8 cellular contexts compared by ENCODE assay signal in the genomic region with DNA sequence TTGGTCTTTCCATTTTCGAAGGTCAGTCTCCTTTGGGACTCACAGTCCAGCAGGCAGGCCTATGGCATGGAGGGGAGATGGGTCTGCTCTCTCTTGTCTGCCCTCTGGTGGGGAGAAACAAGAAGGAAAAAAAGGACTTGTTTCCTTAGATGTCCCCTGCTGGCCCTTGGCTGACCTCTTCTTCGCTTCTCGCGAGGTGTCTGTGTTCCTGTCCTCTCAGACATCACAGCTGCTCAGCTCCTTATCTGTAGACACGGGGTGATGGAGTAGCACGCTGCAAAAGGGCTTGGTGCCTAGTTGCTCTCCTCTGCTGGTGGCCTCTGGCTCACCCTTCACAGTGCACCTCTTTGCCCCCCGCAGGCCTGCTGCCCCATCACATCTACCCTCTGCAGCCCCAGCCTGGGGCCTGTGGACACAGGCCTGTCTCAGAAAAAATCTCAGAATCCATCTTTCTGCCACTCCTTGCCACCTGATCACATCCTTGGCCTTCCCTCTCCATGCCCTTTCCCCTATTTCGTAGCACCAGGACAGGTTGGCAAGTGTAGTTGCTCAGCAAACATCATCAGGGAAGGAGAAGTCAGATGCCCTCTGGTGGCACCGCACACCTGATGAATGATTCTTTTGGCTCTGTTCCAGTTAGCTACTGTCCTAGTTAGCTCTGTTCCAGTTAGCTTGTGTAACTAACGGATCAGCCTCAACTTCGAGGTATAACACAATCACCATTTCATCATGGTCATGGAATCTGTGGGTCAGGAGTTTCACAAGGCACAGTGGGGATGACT. TPM values are rescaled to one million over a fixed set of nuclear protein-coding genes. Genes with fewer than 3 reads are reported as not detected.
A peak's percentile ranks its signal among the peaks of the same experiment; 100 is the strongest.
DNase-seq lines count a peak whose midpoint lies in the region; ATAC-seq and TF ChIP-seq lines count a peak whose summit lies in the region.

No MANE protein-coding gene starts in this region.

- peaks cover 2% of the 10 kb centered on the region for H3K9me3 Mint-ChIP-seq in activated CD8-positive, alpha-beta T cell treated with anti-CD3 and anti-CD28 coated beads for 36 hours
- H3K9me3 Mint-ChIP-seq in type B pancreatic cell = peaks cover 4% of the 10 kb centered on the region

- no peak overlapping the region for H3K27ac Mint-ChIP-seq in activated CD8-positive, alpha-beta T cell treated with anti-CD3 and anti-CD28 coated beads for 36 hours
- H3K27ac Mint-ChIP-seq in type B pancreatic cell = no peak overlapping the region

- ATAC-seq in activated CD8-positive, alpha-beta T cell treated with anti-CD3 and anti-CD28 coated beads for 36 hours = peak; percentile 77
- no peak for ATAC-seq in HG02759 (IDR thresholded peaks at IDR 0.05; ENCODE audit: unreplicated experiment)

- peak overlapping the region; percentile 28; the same call in 1 of the 2 replicates for H3K27ac ChIP-seq in BLaER1

- POLR2A ChIA-PET in activated CD8-positive, alpha-beta T cell treated with anti-CD3 and anti-CD28 coated beads for 36 hours (lab: Charles Lee) = interaction anchor here (1.1 kb wide), 1 partner anchor 20 kb away, joined by 3 read pairs; no protein-coding TSS in a partner anchor

- TF ChIP-seq CTCF in activated CD8-positive, alpha-beta T cell treated with anti-CD3 and anti-CD28 coated beads for 36 hours (IDR thresholded peaks at IDR 0.05) = peak; percentile 76
- peak; percentile 81 for TF ChIP-seq CTCF in type B pancreatic cell (conservative IDR thresholded peaks at IDR 0.05)

- H3K9ac ChIP-seq in BLaER1 = no peak overlapping the region

- no peak overlapping the region for H3K4me3 Mint-ChIP-seq in activated CD8-positive, alpha-beta T cell treated with anti-CD3 and anti-CD28 coated beads for 36 hours
- no peak overlapping the region for H3K4me3 Mint-ChIP-seq in type B pancreatic cell

- H3K4me3 ChIP-seq in BLaER1 = no peak overlapping the region

- H3K27me3 Mint-ChIP-seq in activated CD8-positive, alpha-beta T cell treated with anti-CD3 and anti-CD28 coated beads for 36 hours = no peaks in the 10 kb centered on the region
- no peaks in the 10 kb centered on the region for H3K27me3 Mint-ChIP-seq in type B pancreatic cell

- no peaks in the 10 kb centered on the region for H3K36me3 ChIP-seq in BLaER1

- H3K27me3 ChIP-seq in BLaER1 = no peaks in the 10 kb centered on the region

- H3K36me3 Mint-ChIP-seq in activated CD8-positive, alpha-beta T cell treated with anti-CD3 and anti-CD28 coated beads for 36 hours (ENCODE audit: low read depth) = no peaks in the 10 kb centered on the region
- H3K36me3 Mint-ChIP-seq in type B pancreatic cell = no peaks in the 10 kb centered on the region

- H4K20me1 ChIP-seq in BLaER1 = no peaks in the 10 kb centered on the region

- CTCF ChIA-PET in activated CD8-positive, alpha-beta T cell treated with anti-CD3 and anti-CD28 coated beads for 36 hours (lab: Charles Lee) = interaction anchor here (0.6 to 7.5 kb wide), 36 partner anchors 9 to 669 kb away, joined by 3 to 104 read pairs (median 4); partner anchors contain the start of genes AK2 and AZIN2

- intact Hi-C loops in activated CD8-positive, alpha-beta T cell treated with anti-CD3 and anti-CD28 coated beads for 36 hours (cut with micrococcal nuclease) = loop anchor here (2.0 kb wide), 1 partner anchor 121 kb away; no protein-coding TSS in a partner anchor

- peak; percentile 88 for DNase-seq in H4 (ENCODE audit: low spot score)
- peak; percentile 16 for DNase-seq in NCI-H526 treated with DMSO at 0.1 percent for 48 hours (lab: John Stamatoyannopoulos, UW)
- DNase-seq in activated CD8-positive, alpha-beta T cell treated with anti-CD3 and anti-CD28 coated beads for 36 hours = peak; percentile 41
- peak; percentile 83 for DNase-seq in fibroblast of gingiva (ENCODE audit: low read depth)
- peak; percentile 90 for DNase-seq in myocyte (ENCODE audit: low read depth)
- no peak for DNase-seq in type B pancreatic cell (ENCODE audit: extremely low spot score, unreplicated experiment)

- H3K9me3 ChIP-seq in BLaER1 = peaks cover 13% of the 10 kb centered on the region

- H3K4me2 ChIP-seq in BLaER1 = peak overlapping the region; percentile 76

- H3K4me1 ChIP-seq in BLaER1 = peaks cover 49% of the 10 kb centered on the region

- peaks cover 4% of the 10 kb centered on the region for H3K4me1 Mint-ChIP-seq in activated CD8-positive, alpha-beta T cell treated with anti-CD3 and anti-CD28 coated beads for 36 hours (ENCODE audit: low read depth)
- peaks cover 8% of the 10 kb centered on the region for H3K4me1 Mint-ChIP-seq in type B pancreatic cell (ENCODE audit: unreplicated experiment)

RNA-seq across cellular contexts. Expression of gene AK2, which starts 18.7 kb away (rescaled TPM):
- total RNA-seq in H4 (2014; rRNA removed; shearing (Covaris generic)) = 178 and 192 TPM in 2 replicates
- 100 to 1,000 TPM; 404 TPM for total RNA-seq in activated CD8-positive, alpha-beta T cell treated with anti-CD3 and anti-CD28 coated beads for 36 hours
- total RNA-seq in myocyte = 127 and 166 TPM in 2 replicates
- 179 TPM for polyA plus RNA-seq in myocyte (2012)
- 138 and 140 TPM in 2 replicates for total RNA-seq in type B pancreatic cell (ENCODE audit: low replicate concordance)

RNA-seq across cellular contexts. Expression of gene AZIN2, which starts 25.6 kb away (rescaled TPM):
- 3.9 and 5.8 TPM in 2 replicates for total RNA-seq in H4 (2014; rRNA removed; shearing (Covaris generic))
- total RNA-seq in activated CD8-positive, alpha-beta T cell treated with anti-CD3 and anti-CD28 coated beads for 36 hours = 1 to 10 TPM; 2.5 TPM
- total RNA-seq in myocyte (5.3 and 10.7 TPM in 2 replicates), type B pancreatic cell (ENCODE audit: low replicate concordance) (5.1 and 8.9 TPM in 2 replicates)
- 58.9 TPM for polyA plus RNA-seq in myocyte (2012)
